18 cellular contexts compared by ENCODE assay signal in the genomic region with DNA sequence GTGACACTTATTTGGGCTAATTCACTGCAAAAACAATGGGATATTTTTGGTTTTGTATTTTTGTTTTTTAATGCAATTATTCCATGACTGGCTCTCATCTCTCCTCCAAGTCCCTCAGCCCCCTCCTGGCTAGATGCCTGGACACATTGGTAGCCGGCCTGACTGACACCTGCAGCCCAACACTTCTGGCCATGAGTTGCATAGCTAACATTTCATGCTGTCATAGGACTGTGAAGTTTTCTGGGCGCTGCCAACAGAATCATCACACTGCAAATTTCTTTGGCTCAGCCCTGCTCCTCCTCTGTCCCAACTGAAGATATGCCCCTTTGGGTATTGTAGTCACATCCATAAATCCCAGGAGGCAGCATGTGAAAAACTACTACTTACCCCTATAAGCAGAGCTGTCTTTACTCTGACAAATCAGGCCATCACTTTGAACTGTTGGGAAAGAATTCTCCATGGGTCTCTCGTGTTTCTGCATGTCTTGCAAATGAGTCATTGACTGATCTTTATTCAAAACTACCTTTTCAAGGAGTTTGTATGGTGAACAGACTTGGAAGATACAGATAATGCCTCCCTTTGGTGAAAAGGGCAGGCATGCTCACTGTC.
DNase-seq lines count a peak whose midpoint lies in the region; ATAC-seq, FAIRE-seq and TF ChIP-seq lines count a peak whose summit lies in the region.
"Had no signal": no experiment of that assay in that cellular context is flagged by ENCODE, and none has a peak within 500 bp of the region (broad histone marks: within the 10 kb centered on the region; RNA-seq: fewer than 3 reads in every experiment).

No MANE protein-coding gene starts in this region.

- no peak for ATAC-seq in stimulated activated naive CD8-positive, alpha-beta T cell treated with anti-CD3 and anti-CD28 coated beads, Interleukin-15, Interleukin-2, amounts not matched to agents 100 U/mL and 50 U/mL, for 24 hours

- DNase-seq in HTR-8/SVneo (ENCODE audit: insufficient read length, low spot score) (peak; percentile 4), amniotic epithelial cell (ENCODE audit: low read depth) (peak; percentile 3), fibroblast of villous mesenchyme (ENCODE audit: low read depth) (peak; percentile 3), renal cortical epithelial cell (ENCODE audit: low read depth) (peak; percentile 87), UCSD-AML1 (lab: John Stamatoyannopoulos, UW; ENCODE audit: unreplicated experiment) (no peak), NCI-H526 treated with DMSO at 0.1 percent for 48 hours (lab: John Stamatoyannopoulos, UW) (no peak)
- no peak for DNase-seq in stimulated activated naive CD8-positive, alpha-beta T cell treated with anti-CD3 and anti-CD28 coated beads, Interleukin-15, Interleukin-2, amounts not matched to agents 100 U/mL and 50 U/mL, for 24 hours
- DNase-seq: activated naive CD4-positive, alpha-beta T cell treated with anti-CD3 and anti-CD28 coated beads for 36 hours; foreskin melanocyte; immature natural killer cell; midbrain; NCI-H2029; sigmoid colon; stimulated activated CD4-positive, alpha-beta T cell treated with anti-CD3 and anti-CD28 coated beads, Interleukin-2, amount 100 ng/mL, for 48 hours; T-helper 1 cell had no signal

- no peak overlapping the region for H3K4me3 ChIP-seq in fibroblast of villous mesenchyme (ENCODE audit: low read depth, low read length)
- H3K4me3 ChIP-seq: BLaER1 treated with 17β-estradiol and CSF1 and Interleukin-3, amounts not matched to agents 10 nM and 100 nM; sigmoid colon; suprapubic skin had no signal

- FAIRE-seq in HTR-8/SVneo (lab: Jason Lieb, UNC): no peak
- FAIRE-seq: RCC 7860 had no signal

- no peak for TF ChIP-seq CTCF in fibroblast of villous mesenchyme (IDR thresholded peaks at IDR 0.05; ENCODE audit: insufficient read depth, low read depth, low read length)

Comparison
In these comparisons a context has a peak if more than half of its experiments do, and no peak if none do; other contexts are left out.
1. DNase-seq: peak in HTR-8/SVneo (single experiment), amniotic epithelial cell (single experiment), fibroblast of villous mesenchyme (single experiment) and renal cortical epithelial cell (single experiment); none in UCSD-AML1 (single experiment), stimulated activated naive CD8-positive, alpha-beta T cell treated with anti-CD3 and anti-CD28 coated beads, Interleukin-15, Interleukin-2, amounts not matched to agents 100 U/mL and 50 U/mL, for 24 hours (single experiment) and NCI-H526 treated with DMSO at 0.1 percent for 48 hours (single experiment).